ENCODE assay signal across 23 cellular contexts in genomic region chr1:153366261-153366660, GRCh38. TPM values are rescaled to one million over a fixed set of nuclear protein-coding genes. Genes with fewer than 3 reads are reported as not detected.
"Had no signal": no experiment of that assay in that cellular context is flagged by ENCODE, and none has a peak within 500 bp of the region (broad histone marks: within the 10 kb centered on the region; RNA-seq: fewer than 3 reads in every experiment).

No MANE protein-coding gene starts in this region.

- DNase-seq: activated CD4-positive, alpha-beta T cell treated with anti-CD3 and anti-CD28 coated beads for 4 hours; activated CD8-positive, alpha-beta memory T cell treated with anti-CD3 and anti-CD28 coated beads, Interleukin-2, amount 50 U/mL, for 48 hours; activated CD8-positive, alpha-beta T cell treated with anti-CD3 and anti-CD28 coated beads, Interleukin-2, amount 10 ng/mL, durations not matched to agents 7 days and 5 days; activated naive CD4-positive, alpha-beta T cell treated with anti-CD3 and anti-CD28 coated beads, Interleukin-2, amount 50 U/mL, for 16 hours; activated naive CD8-positive, alpha-beta T cell treated with anti-CD3 and anti-CD28 coated beads, Interleukin-2, amount 10 ng/mL, durations not matched to agents 7 days and 5 days; activated T-cell treated with anti-CD3 and anti-CD28 coated beads, Interleukin-2, amount 50 U/mL, for 1 hour; anterior cingulate cortex; caudate nucleus; MG63; MV-4-11; NCI-H1092 treated with DMSO at 0.1 percent for 48 hours; NCI-H1417 treated with DMSO at 0.1 percent for 48 hours; NCI-H187; NCI-H2081; NCI-H510A treated with DMSO at 0.1 percent for 48 hours; NCI-H69; NK-92 treated with Interleukin-12 subunit alpha and Interleukin-12 subunit beta, amount 100 ng/mL, for 24 hours; SIG-M5; T-helper 2 cell; T1000; WERI-Rb-1 had no signal

- H3K4me3 ChIP-seq: adrenal gland, MG63 had no signal

- ATAC-seq: activated CD8-positive, alpha-beta T cell treated with anti-CD3 and anti-CD28 coated beads, Interleukin-2, amount 10 ng/mL, durations not matched to agents 7 days and 5 days had no signal

- H3K9me3 ChIP-seq: adrenal gland, MG63 had no signal

- H3K27ac ChIP-seq: adrenal gland, WERI-Rb-1 had no signal

- H3K27me3 ChIP-seq: adrenal gland, MG63 had no signal

- H3K36me3 Mint-ChIP-seq: activated naive CD8-positive, alpha-beta T cell treated with anti-CD3 and anti-CD28 coated beads, Interleukin-2, amount 10 ng/mL, durations not matched to agents 7 days and 5 days had no signal

- H3K36me3 ChIP-seq: adrenal gland, MG63, WERI-Rb-1 had no signal

- H3K4me1 Mint-ChIP-seq: activated naive CD8-positive, alpha-beta T cell treated with anti-CD3 and anti-CD28 coated beads, Interleukin-2, amount 10 ng/mL, durations not matched to agents 7 days and 5 days had no signal

- H3K4me1 ChIP-seq: adrenal gland had no signal

- H3K4me3 Mint-ChIP-seq: activated CD8-positive, alpha-beta T cell treated with anti-CD3 and anti-CD28 coated beads, Interleukin-2, amount 10 ng/mL, durations not matched to agents 7 days and 5 days; activated naive CD8-positive, alpha-beta T cell treated with anti-CD3 and anti-CD28 coated beads, Interleukin-2, amount 10 ng/mL, durations not matched to agents 7 days and 5 days had no signal

- H3K9me3 Mint-ChIP-seq: activated naive CD8-positive, alpha-beta T cell treated with anti-CD3 and anti-CD28 coated beads, Interleukin-2, amount 10 ng/mL, durations not matched to agents 7 days and 5 days had no signal

- H3K27ac Mint-ChIP-seq: activated CD8-positive, alpha-beta T cell treated with anti-CD3 and anti-CD28 coated beads, Interleukin-2, amount 10 ng/mL, durations not matched to agents 7 days and 5 days; activated naive CD8-positive, alpha-beta T cell treated with anti-CD3 and anti-CD28 coated beads, Interleukin-2, amount 10 ng/mL, durations not matched to agents 7 days and 5 days had no signal

RNA-seq across cellular contexts. Expression of gene S100A9, which starts 8.6 kb away (rescaled TPM):
- total RNA-seq: activated CD8-positive, alpha-beta T cell treated with anti-CD3 and anti-CD28 coated beads, Interleukin-2, amount 10 ng/mL, durations not matched to agents 7 days and 5 days had no signal

RNA-seq across cellular contexts. Expression of gene S100A12, which starts 9.2 kb away (rescaled TPM):
- total RNA-seq: activated CD8-positive, alpha-beta T cell treated with anti-CD3 and anti-CD28 coated beads, Interleukin-2, amount 10 ng/mL, durations not matched to agents 7 days and 5 days; activated naive CD8-positive, alpha-beta T cell treated with anti-CD3 and anti-CD28 coated beads, Interleukin-2, amount 10 ng/mL, durations not matched to agents 7 days and 5 days; RPMI7951 had no signal

RNA-seq across cellular contexts. Expression of gene PGLYRP4, which starts 17.6 kb away (rescaled TPM):
- total RNA-seq: activated CD8-positive, alpha-beta T cell treated with anti-CD3 and anti-CD28 coated beads, Interleukin-2, amount 10 ng/mL, durations not matched to agents 7 days and 5 days; activated naive CD8-positive, alpha-beta T cell treated with anti-CD3 and anti-CD28 coated beads, Interleukin-2, amount 10 ng/mL, durations not matched to agents 7 days and 5 days; adrenal gland; RPMI7951 had no signal
- polyA plus RNA-seq: adrenal gland had no signal

RNA-seq across cellular contexts. Expression of gene S100A8, which starts 24.6 kb away (rescaled TPM):
- total RNA-seq: activated CD8-positive, alpha-beta T cell treated with anti-CD3 and anti-CD28 coated beads, Interleukin-2, amount 10 ng/mL, durations not matched to agents 7 days and 5 days had no signal

RNA-seq across cellular contexts. Expression of gene S100A7A, which starts 50.1 kb away (rescaled TPM):
- total RNA-seq: activated CD8-positive, alpha-beta T cell treated with anti-CD3 and anti-CD28 coated beads, Interleukin-2, amount 10 ng/mL, durations not matched to agents 7 days and 5 days; activated naive CD8-positive, alpha-beta T cell treated with anti-CD3 and anti-CD28 coated beads, Interleukin-2, amount 10 ng/mL, durations not matched to agents 7 days and 5 days; adrenal gland; RPMI7951 had no signal
- polyA plus RNA-seq: adrenal gland had no signal
